In genomic region chr7:32152576-32152975, GRCh38 we compare ENCODE assay signal across 19 cellular contexts.
A peak's percentile ranks its signal among the peaks of the same experiment; 100 is the strongest.
DNase-seq lines count a peak whose midpoint lies in the region; ATAC-seq, FAIRE-seq and TF ChIP-seq lines count a peak whose summit lies in the region.
"Had no signal": no experiment of that assay in that cellular context is flagged by ENCODE, and none has a peak within 500 bp of the region (broad histone marks: within the 10 kb centered on the region; RNA-seq: fewer than 3 reads in every experiment).

No MANE protein-coding gene starts in this region.

- no peak for TF ChIP-seq POLR2A in K562 (conservative IDR thresholded peaks at IDR 0.05)

- ATAC-seq in K562, result no peak
- no peak for ATAC-seq in HG02759 (IDR thresholded peaks at IDR 0.05; ENCODE audit: unreplicated experiment)

- in situ Hi-C loops in K562 (cut with MboI), result no loop called here
- in situ Hi-C loops in HAP-1 (cut with MboI; ENCODE audit: low sequenced_read_pairs), result no loop called here

- intact Hi-C loops in cardiac septum (cut with DNase I), result loop anchor here (5.0 kb wide), 1 partner anchor 60 kb away; no protein-coding TSS in a partner anchor
- intact Hi-C loops in K562 (cut with micrococcal nuclease), result no loop called here

- H3K4me2 ChIP-seq in K562 (ENCODE audit: insufficient read depth, low read length), result no peak overlapping the region

- no peaks in the 10 kb centered on the region for H3K9me3 ChIP-seq in right atrium auricular region
- H3K9me3 ChIP-seq in K562 (replicated peaks; ENCODE audit: control insufficient read depth, insufficient read depth, low read depth, low read length), result no peaks in the 10 kb centered on the region
- no peaks in the 10 kb centered on the region for H3K9me3 ChIP-seq in HAP-1
- H3K9me3 ChIP-seq: Caco-2 had no signal

- POLR2A ChIA-PET in K562 (lab: Yijun Ruan, JAX), result no interaction called here

- peak; percentile 56 for FAIRE-seq in D721Med (lab: Jason Lieb, UNC)
- no peak for FAIRE-seq in K562 (lab: Jason Lieb, UNC)
- FAIRE-seq: A204.1, GM12892, GM18507 had no signal

- H3K36me3 ChIP-seq in right atrium auricular region, result no peaks in the 10 kb centered on the region
- no peaks in the 10 kb centered on the region for H3K36me3 ChIP-seq in K562 (ENCODE audit: control insufficient read depth, insufficient read depth, low read length)
- H3K36me3 ChIP-seq in HAP-1 (replicated peaks), result no peaks in the 10 kb centered on the region

- TF ChIP-seq EP300 in K562 (IDR thresholded peaks at IDR 0.05; ENCODE audit: low read length), result no peak

- DNase-seq in right atrium auricular region (ENCODE audit: low spot score) (no peak), cardiac septum (ENCODE audit: low spot score) (no peak), D721Med (ENCODE audit: insufficient read length, low spot score) (no peak), K562 (ENCODE audit: extremely low read depth in 1 of 4, low spot score in 3 of 4) (no peak), HAP-1 (ENCODE audit: low spot score in 2 of 2) (no peak)
- DNase-seq: AML-193; Caco-2; CD4-positive, alpha-beta T cell; DMS153; DMS79; GDM1; GM23248; HCEC 1CT had no signal

- H3K4me1 ChIP-seq in right atrium auricular region, result peaks cover 0 to 51% of the 10 kb centered on the region in 2 donors
- no peaks in the 10 kb centered on the region for H3K4me1 ChIP-seq in K562 (replicated peaks in 1 of 2; ENCODE audit: control insufficient read depth in 2 of 2, insufficient read depth in 2 of 2, low read length in 2 of 2)
- no peaks in the 10 kb centered on the region for H3K4me1 ChIP-seq in HAP-1
- H3K4me1 ChIP-seq: Caco-2 had no signal

- no peak overlapping the region for H2AFZ ChIP-seq in K562 (ENCODE audit: low read depth, low read length)

- no peak overlapping the region for H3K9ac ChIP-seq in K562 (ENCODE audit: insufficient read depth in 1 of 2, low read depth in 2 of 2, low read length in 2 of 2)
- H3K9ac ChIP-seq: GM23248 had no signal

- BruUV-seq in K562 (replicated peaks; lab: Mats Ljungman, UMichigan), result no TSS peak

- 0% methylated on average over 3 of the region's 3 CpGs for WGBS in K562 (ENCODE audit: insufficient coverage, low coverage, missing lambda C conversion rate)

- H3K9me1 ChIP-seq in K562 (ENCODE audit: control insufficient read depth, insufficient read depth, low read length), result no peaks in the 10 kb centered on the region

- TF ChIP-seq RAD21 in K562 (CRISPR knock-in tag; conservative IDR thresholded peaks at IDR 0.05 in 1 of 2, IDR thresholded peaks at IDR 0.05 in 1 of 2), result no peak

- no peak overlapping the region for H3K4me3 ChIP-seq in right atrium auricular region
- no peak overlapping the region for H3K4me3 ChIP-seq in K562
- no peak overlapping the region for H3K4me3 ChIP-seq in HAP-1
- H3K4me3 ChIP-seq: GM23248 had no signal

- H3K79me2 ChIP-seq in K562 (ENCODE audit: control insufficient read depth, insufficient read depth, low read length), result no peaks in the 10 kb centered on the region

- TF ChIP-seq CTCF in right atrium auricular region (IDR thresholded peaks at IDR 0.05), result no peak
- TF ChIP-seq CTCF in D721Med (IDR thresholded peaks at IDR 0.05; ENCODE audit: insufficient read depth, missing control alignments), result no peak
- TF ChIP-seq CTCF in K562 (IDR thresholded peaks at IDR 0.05 in 2 of 3, conservative IDR thresholded peaks at IDR 0.05 in 1 of 3; ENCODE audit: insufficient read depth in 2 of 3, low read depth in 1 of 3, low read length in 3 of 3), result no peak

- no peaks in the 10 kb centered on the region for H4K20me1 ChIP-seq in K562 (replicated peaks; ENCODE audit: control insufficient read depth, insufficient read depth, low read length)

- CTCF ChIA-PET in K562 (lab: Yijun Ruan, JAX; ENCODE audit: low intra/inter-chr PET ratio), result no interaction called here

- H3K27me3 ChIP-seq in right atrium auricular region, result no peaks in the 10 kb centered on the region
- no peaks in the 10 kb centered on the region for H3K27me3 ChIP-seq in K562 (ENCODE audit: control insufficient read depth in 2 of 2, insufficient read depth in 2 of 2, low read length in 2 of 2)
- no peaks in the 10 kb centered on the region for H3K27me3 ChIP-seq in HAP-1 (ENCODE audit: low read depth)

- H3K27ac ChIP-seq in right atrium auricular region (peak overlapping the region; percentile 29 to 71), K562 (ENCODE audit: extremely low read depth, low read depth, low read length) (no peak overlapping the region)
- H3K27ac ChIP-seq: C4-2B, GM23248, HL-60 had no signal

TF ChIP-seq in K562, 482 proteins besides CTCF, POLR2A, EP300 and RAD21:
- TF ChIP-seq MAFF (IDR thresholded peaks at IDR 0.05; ENCODE audit: low read length) (peak; percentile 22; the same call in 1 of the 2 replicates), C11orf30 (IDR thresholded peaks at IDR 0.05; ENCODE audit: low read depth) (no peak), REST (CRISPR knock-in tag; IDR thresholded peaks at IDR 0.05; ENCODE audit: low read depth) (no peak), ZNF277 (CRISPR knock-in tag; IDR thresholded peaks at IDR 0.05; ENCODE audit: borderline replicate concordance) (no peak), ZNF316 (IDR thresholded peaks at IDR 0.05) (peak; percentile 20; the same call in 1 of the 2 replicates)
